In genomic region chr4:15653864-15654391, GRCh38 we compare ENCODE assay signal across 8 cellular contexts. TPM values are rescaled to one million over a fixed set of nuclear protein-coding genes. Genes with fewer than 3 reads are reported as not detected.
DNase-seq lines count a peak whose midpoint lies in the region; ATAC-seq lines count a peak whose summit lies in the region.

No MANE protein-coding gene starts in this region.

- H3K36me3 Mint-ChIP-seq in CD8-positive, alpha-beta memory T cell = peaks cover 0 to 10% (median 0%) of the 10 kb centered on the region in 3 donors
- no peaks in the 10 kb centered on the region for H3K36me3 Mint-ChIP-seq in activated naive CD8-positive, alpha-beta T cell

- no peaks in the 10 kb centered on the region for H3K27me3 ChIP-seq in CD8-positive, alpha-beta memory T cell (ENCODE audit: insufficient read depth, low read length, poor library complexity, severe bottlenecking)
- H3K27me3 ChIP-seq in MG63 = no peaks in the 10 kb centered on the region
- no peaks in the 10 kb centered on the region for H3K27me3 ChIP-seq in right cardiac atrium (ENCODE audit: control insufficient read depth, insufficient read depth)
- H3K27me3 ChIP-seq in rectal smooth muscle tissue (ENCODE audit: control insufficient read depth, insufficient read depth, low read length) = no peaks in the 10 kb centered on the region

- no peaks in the 10 kb centered on the region for H3K9me3 Mint-ChIP-seq in CD8-positive, alpha-beta memory T cell
- no peaks in the 10 kb centered on the region for H3K9me3 Mint-ChIP-seq in activated naive CD8-positive, alpha-beta T cell (ENCODE audit: low read depth)

- POLR2A ChIA-PET in CD8-positive, alpha-beta memory T cell (lab: Charles Lee) = interaction anchor here (1.0 to 2.6 kb wide), 3 partner anchors 28 to 651 kb away, joined by 3 to 14 read pairs (median 5); partner anchors contain the start of genes CPEB2 and FAM200B

- WGBS in right cardiac atrium = 2% methylated on average over 4 of the region's 4 CpGs

- peaks cover 57% of the 10 kb centered on the region for H3K4me1 ChIP-seq in CD8-positive, alpha-beta memory T cell (ENCODE audit: insufficient read depth, low read length)
- H3K4me1 ChIP-seq in right cardiac atrium (ENCODE audit: control insufficient read depth, insufficient read depth, low read length) = no peaks in the 10 kb centered on the region
- peaks cover 34% of the 10 kb centered on the region for H3K4me1 ChIP-seq in rectal smooth muscle tissue (ENCODE audit: control insufficient read depth, insufficient read depth, low read length)

- H3K27ac ChIP-seq in CD8-positive, alpha-beta memory T cell (ENCODE audit: low read depth, low read length) = peak overlapping the region; percentile 57
- H3K27ac ChIP-seq in right cardiac atrium (ENCODE audit: low read length) = peak overlapping the region; percentile 85
- H3K27ac ChIP-seq in rectal smooth muscle tissue (ENCODE audit: low read depth, low read length) = peak overlapping the region; percentile 100

- CTCF ChIA-PET in CD8-positive, alpha-beta memory T cell (lab: Charles Lee) = interaction anchor here (0.8 to 1.6 kb wide), 5 partner anchors 28 to 653 kb away, joined by 3 to 7 read pairs (median 3); partner anchors contain the start of genes CPEB2 and FAM200B

- H3K27me3 Mint-ChIP-seq in CD8-positive, alpha-beta memory T cell = no peaks in the 10 kb centered on the region
- H3K27me3 Mint-ChIP-seq in activated naive CD8-positive, alpha-beta T cell = no peaks in the 10 kb centered on the region

- H3K27ac Mint-ChIP-seq in CD8-positive, alpha-beta memory T cell = peak overlapping the region; percentile 95 to 99 (median 96)
- H3K27ac Mint-ChIP-seq in activated naive CD8-positive, alpha-beta T cell = peak overlapping the region; percentile 92

- intact Hi-C loops in right cardiac atrium (cut with DNase I) = loop anchor here in 1 of 4 donors (10.0 kb wide), 1 partner anchor 169 kb away; no protein-coding TSS in a partner anchor

- H3K9ac ChIP-seq in rectal smooth muscle tissue (ENCODE audit: low read length) = peak overlapping the region; percentile 73

- peak overlapping the region; percentile 52 for H3K4me3 ChIP-seq in CD8-positive, alpha-beta memory T cell (ENCODE audit: low read length)
- H3K4me3 ChIP-seq in MG63 (peak overlapping the region; percentile 67), right cardiac atrium (ENCODE audit: low read length) (peak overlapping the region; percentile 97), rectal smooth muscle tissue (ENCODE audit: low read length) (peak overlapping the region; percentile 94)

- peak; percentile 31 for ATAC-seq in GM21360 (IDR thresholded peaks at IDR 0.05; ENCODE audit: unreplicated experiment)
- ATAC-seq in right cardiac atrium = peak; percentile 9 to 15

- peaks cover 52 to 60% (median 58%) of the 10 kb centered on the region in 3 donors for H3K4me1 Mint-ChIP-seq in CD8-positive, alpha-beta memory T cell
- H3K4me1 Mint-ChIP-seq in activated naive CD8-positive, alpha-beta T cell (ENCODE audit: low read depth) = peaks cover 57% of the 10 kb centered on the region

- H3K9me3 ChIP-seq in CD8-positive, alpha-beta memory T cell (ENCODE audit: low read length) = no peaks in the 10 kb centered on the region
- H3K9me3 ChIP-seq in MG63 (no peaks in the 10 kb centered on the region), right cardiac atrium (ENCODE audit: control insufficient read depth, low read length) (no peaks in the 10 kb centered on the region)

- H3K4me3 Mint-ChIP-seq in CD8-positive, alpha-beta memory T cell = peak overlapping the region; percentile 96 to 100 (median 98)
- peak overlapping the region; percentile 98 for H3K4me3 Mint-ChIP-seq in activated naive CD8-positive, alpha-beta T cell

- H3K36me3 ChIP-seq in CD8-positive, alpha-beta memory T cell (ENCODE audit: insufficient read depth, low read length) = no peaks in the 10 kb centered on the region
- H3K36me3 ChIP-seq in MG63 = peaks cover 2% of the 10 kb centered on the region
- no peaks in the 10 kb centered on the region for H3K36me3 ChIP-seq in rectal smooth muscle tissue (ENCODE audit: control insufficient read depth, insufficient read depth, low read length)

- DNase-seq in CD8-positive, alpha-beta memory T cell = no peak
- DNase-seq in MG63 = peak; percentile 21
- DNase-seq in right cardiac atrium = peak in 1 of 3 donors; percentile 33
- DNase-seq in GOT3 (lab: John Stamatoyannopoulos, UW) = no peak
- DNase-seq in NCI-H526 treated with DMSO at 0.1 percent for 48 hours (lab: John Stamatoyannopoulos, UW) = no peak

RNA-seq across cellular contexts. Expression of gene FBXL5, which starts 1.2 kb away (rescaled TPM):
- total RNA-seq in CD8-positive, alpha-beta memory T cell = 10 to 100 TPM; 25.1 to 27.6 TPM
- 94.5 TPM for polyA plus RNA-seq in CD8-positive, alpha-beta memory T cell
- total RNA-seq in MG63 (2014; rRNA removed; shearing (Covaris generic); ENCODE audit: low replicate concordance) = 26.2 and 35.0 TPM in 2 replicates
- 10 to 100 TPM; 80.8 to 90.1 (median 88.3) TPM for total RNA-seq in right cardiac atrium
- polyA plus RNA-seq in right cardiac atrium = 52.8 TPM

RNA-seq across cellular contexts. Expression of gene FAM200B, which starts 27.7 kb away (rescaled TPM):
- 10 to 100 TPM; 10.0 to 12.7 TPM for total RNA-seq in CD8-positive, alpha-beta memory T cell
- polyA plus RNA-seq in CD8-positive, alpha-beta memory T cell = 80.7 TPM
- 10.2 and 22.6 TPM in 2 replicates for total RNA-seq in MG63 (2014; rRNA removed; shearing (Covaris generic); ENCODE audit: low replicate concordance)
- 10 to 100 TPM; 32.6 to 40.9 (median 35.0) TPM for total RNA-seq in right cardiac atrium
- 60.3 TPM for polyA plus RNA-seq in right cardiac atrium

RNA-seq across cellular contexts. Expression of gene BST1, which starts 48.9 kb away (rescaled TPM):
- total RNA-seq in CD8-positive, alpha-beta memory T cell = under 1 TPM; 0.44 to 0.48 TPM
- 0.39 TPM for polyA plus RNA-seq in CD8-positive, alpha-beta memory T cell
- total RNA-seq in MG63 (2014; rRNA removed; shearing (Covaris generic); ENCODE audit: low replicate concordance) = 2.0 and 3.3 TPM in 2 replicates
- 10 to 100 TPM in 1 of 4 donors, 1 to 10 TPM in 3; 6.3 to 10.9 (median 8.2) TPM for total RNA-seq in right cardiac atrium
- polyA plus RNA-seq in right cardiac atrium = 9.8 TPM
